ENCODE assay signal across 2 cellular contexts in the genomic region with DNA sequence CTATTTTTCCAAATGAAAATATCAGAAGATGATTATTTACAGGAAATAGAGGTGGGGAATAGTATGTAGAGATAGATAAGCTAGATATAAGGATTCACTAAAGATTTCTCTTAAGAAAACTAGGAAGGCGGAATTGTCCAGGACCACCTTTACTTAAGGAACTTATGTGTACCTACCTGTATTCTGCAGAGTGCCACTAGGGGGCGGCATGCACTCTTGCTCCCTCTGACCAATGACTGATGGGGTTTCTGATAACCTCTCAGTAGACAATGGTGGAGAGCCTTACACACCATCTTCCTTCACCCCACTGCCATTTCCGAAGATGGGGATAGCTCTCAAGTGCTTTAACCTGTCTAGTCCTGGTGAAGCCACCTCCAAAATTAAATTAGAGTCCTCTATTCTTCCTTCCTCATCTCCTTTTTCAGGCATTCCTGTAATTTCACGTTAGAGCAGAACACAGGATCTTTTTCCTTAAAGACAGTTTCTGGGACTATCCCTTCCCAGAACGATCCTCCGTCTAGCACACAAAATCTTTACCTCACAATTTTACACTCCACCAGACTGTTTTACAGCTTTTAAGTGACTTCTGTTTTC.
A peak's percentile ranks its signal among the peaks of the same experiment; 100 is the strongest.
TF ChIP-seq lines count a peak whose summit lies in the region.

No MANE protein-coding gene starts in this region.

TF ChIP-seq in IMR-90, 13 proteins besides CTCF, POLR2A, EP300 and RAD21 (continued from another document):
- TF ChIP-seq, protein P1, sequence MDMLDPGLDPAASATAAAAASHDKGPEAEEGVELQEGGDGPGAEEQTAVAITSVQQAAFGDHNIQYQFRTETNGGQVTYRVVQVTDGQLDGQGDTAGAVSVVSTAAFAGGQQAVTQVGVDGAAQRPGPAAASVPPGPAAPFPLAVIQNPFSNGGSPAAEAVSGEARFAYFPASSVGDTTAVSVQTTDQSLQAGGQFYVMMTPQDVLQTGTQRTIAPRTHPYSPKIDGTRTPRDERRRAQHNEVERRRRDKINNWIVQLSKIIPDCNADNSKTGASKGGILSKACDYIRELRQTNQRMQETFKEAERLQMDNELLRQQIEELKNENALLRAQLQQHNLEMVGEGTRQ (IDR thresholded peaks at IDR 0.05; ENCODE audit: low read depth, low read length), result no peak
- no peak for TF ChIP-seq NFE2L2 (IDR thresholded peaks at IDR 0.05; ENCODE audit: low read depth, low read length)
- no peak for TF ChIP-seq FOS (IDR thresholded peaks at IDR 0.05; ENCODE audit: low read depth, low read length)
- no peak for TF ChIP-seq MXI1 (IDR thresholded peaks at IDR 0.05; ENCODE audit: borderline replicate concordance, low read depth, low read length)
- no peak for TF ChIP-seq RCOR1 (IDR thresholded peaks at IDR 0.05; ENCODE audit: insufficient replicate concordance, low read length)
- no peak for TF ChIP-seq CHD1 (IDR thresholded peaks at IDR 0.05; ENCODE audit: low read depth, low read length)
- TF ChIP-seq BHLHE40 (IDR thresholded peaks at IDR 0.05; ENCODE audit: low read depth, low read length), result no peak
- no peak for TF ChIP-seq MAZ (IDR thresholded peaks at IDR 0.05; ENCODE audit: borderline replicate concordance, low read depth, low read length)
- TF ChIP-seq, protein P2, sequence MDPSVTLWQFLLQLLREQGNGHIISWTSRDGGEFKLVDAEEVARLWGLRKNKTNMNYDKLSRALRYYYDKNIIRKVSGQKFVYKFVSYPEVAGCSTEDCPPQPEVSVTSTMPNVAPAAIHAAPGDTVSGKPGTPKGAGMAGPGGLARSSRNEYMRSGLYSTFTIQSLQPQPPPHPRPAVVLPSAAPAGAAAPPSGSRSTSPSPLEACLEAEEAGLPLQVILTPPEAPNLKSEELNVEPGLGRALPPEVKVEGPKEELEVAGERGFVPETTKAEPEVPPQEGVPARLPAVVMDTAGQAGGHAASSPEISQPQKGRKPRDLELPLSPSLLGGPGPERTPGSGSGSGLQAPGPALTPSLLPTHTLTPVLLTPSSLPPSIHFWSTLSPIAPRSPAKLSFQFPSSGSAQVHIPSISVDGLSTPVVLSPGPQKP (IDR thresholded peaks at IDR 0.05; ENCODE audit: borderline replicate concordance, low read depth, low read length), result no peak
- no peak for TF ChIP-seq RFX5 (IDR thresholded peaks at IDR 0.05; ENCODE audit: low read depth, low read length)

TF ChIP-seq in WTC11, 78 proteins besides CTCF, POLR2A, EP300 and RAD21 (continued from another document):
- TF ChIP-seq, protein P3, sequence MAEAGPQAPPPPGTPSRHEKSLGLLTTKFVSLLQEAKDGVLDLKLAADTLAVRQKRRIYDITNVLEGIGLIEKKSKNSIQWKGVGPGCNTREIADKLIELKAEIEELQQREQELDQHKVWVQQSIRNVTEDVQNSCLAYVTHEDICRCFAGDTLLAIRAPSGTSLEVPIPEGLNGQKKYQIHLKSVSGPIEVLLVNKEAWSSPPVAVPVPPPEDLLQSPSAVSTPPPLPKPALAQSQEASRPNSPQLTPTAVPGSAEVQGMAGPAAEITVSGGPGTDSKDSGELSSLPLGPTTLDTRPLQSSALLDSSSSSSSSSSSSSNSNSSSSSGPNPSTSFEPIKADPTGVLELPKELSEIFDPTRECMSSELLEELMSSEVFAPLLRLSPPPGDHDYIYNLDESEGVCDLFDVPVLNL (CRISPR knock-in tag; IDR thresholded peaks at IDR 0.05; ENCODE audit: borderline replicate concordance, low read depth), result no peak
- TF ChIP-seq, protein P4, sequence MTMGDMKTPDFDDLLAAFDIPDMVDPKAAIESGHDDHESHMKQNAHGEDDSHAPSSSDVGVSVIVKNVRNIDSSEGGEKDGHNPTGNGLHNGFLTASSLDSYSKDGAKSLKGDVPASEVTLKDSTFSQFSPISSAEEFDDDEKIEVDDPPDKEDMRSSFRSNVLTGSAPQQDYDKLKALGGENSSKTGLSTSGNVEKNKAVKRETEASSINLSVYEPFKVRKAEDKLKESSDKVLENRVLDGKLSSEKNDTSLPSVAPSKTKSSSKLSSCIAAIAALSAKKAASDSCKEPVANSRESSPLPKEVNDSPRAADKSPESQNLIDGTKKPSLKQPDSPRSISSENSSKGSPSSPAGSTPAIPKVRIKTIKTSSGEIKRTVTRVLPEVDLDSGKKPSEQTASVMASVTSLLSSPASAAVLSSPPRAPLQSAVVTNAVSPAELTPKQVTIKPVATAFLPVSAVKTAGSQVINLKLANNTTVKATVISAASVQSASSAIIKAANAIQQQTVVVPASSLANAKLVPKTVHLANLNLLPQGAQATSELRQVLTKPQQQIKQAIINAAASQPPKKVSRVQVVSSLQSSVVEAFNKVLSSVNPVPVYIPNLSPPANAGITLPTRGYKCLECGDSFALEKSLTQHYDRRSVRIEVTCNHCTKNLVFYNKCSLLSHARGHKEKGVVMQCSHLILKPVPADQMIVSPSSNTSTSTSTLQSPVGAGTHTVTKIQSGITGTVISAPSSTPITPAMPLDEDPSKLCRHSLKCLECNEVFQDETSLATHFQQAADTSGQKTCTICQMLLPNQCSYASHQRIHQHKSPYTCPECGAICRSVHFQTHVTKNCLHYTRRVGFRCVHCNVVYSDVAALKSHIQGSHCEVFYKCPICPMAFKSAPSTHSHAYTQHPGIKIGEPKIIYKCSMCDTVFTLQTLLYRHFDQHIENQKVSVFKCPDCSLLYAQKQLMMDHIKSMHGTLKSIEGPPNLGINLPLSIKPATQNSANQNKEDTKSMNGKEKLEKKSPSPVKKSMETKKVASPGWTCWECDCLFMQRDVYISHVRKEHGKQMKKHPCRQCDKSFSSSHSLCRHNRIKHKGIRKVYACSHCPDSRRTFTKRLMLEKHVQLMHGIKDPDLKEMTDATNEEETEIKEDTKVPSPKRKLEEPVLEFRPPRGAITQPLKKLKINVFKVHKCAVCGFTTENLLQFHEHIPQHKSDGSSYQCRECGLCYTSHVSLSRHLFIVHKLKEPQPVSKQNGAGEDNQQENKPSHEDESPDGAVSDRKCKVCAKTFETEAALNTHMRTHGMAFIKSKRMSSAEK (CRISPR knock-in tag; IDR thresholded peaks at IDR 0.05; ENCODE audit: borderline replicate concordance), result no peak
- 0 out of 2 replicates have a peak, but pooled peaks have one; percentile 51 for TF ChIP-seq PRRX2 (CRISPR knock-in tag; IDR thresholded peaks at IDR 0.05)
